Comparison of ENCODE assay signal across 26 cellular contexts in genomic region chr22:30753701-30754100, GRCh38. TPM values are rescaled to one million over a fixed set of nuclear protein-coding genes. Genes with fewer than 3 reads are reported as not detected.
A peak's percentile ranks its signal among the peaks of the same experiment; 100 is the strongest.
DNase-seq lines count a peak whose midpoint lies in the region; ATAC-seq and TF ChIP-seq lines count a peak whose summit lies in the region.
"Had no signal": no experiment of that assay in that cellular context is flagged by ENCODE, and none has a peak within 500 bp of the region (broad histone marks: within the 10 kb centered on the region; RNA-seq: fewer than 3 reads in every experiment).

No MANE protein-coding gene starts in this region.

- H3K27me3 Mint-ChIP-seq in natural killer cell treated with Interleukin-12 subunit alpha and Interleukin-12 subunit beta and Interleukin-15 and Interleukin-18, amount 100 ng/mL, for 72 hours = peaks cover 0 to 5% of the 10 kb centered on the region in 2 donors
- H3K27me3 Mint-ChIP-seq: CD4-positive, alpha-beta T cell had no signal

- no peaks in the 10 kb centered on the region for H3K9me3 Mint-ChIP-seq in natural killer cell treated with Interleukin-12 subunit alpha and Interleukin-12 subunit beta and Interleukin-15 and Interleukin-18, amount 100 ng/mL, for 72 hours
- H3K9me3 Mint-ChIP-seq: CD4-positive, alpha-beta T cell had no signal

- no peak overlapping the region for H3K27ac Mint-ChIP-seq in natural killer cell treated with Interleukin-12 subunit alpha and Interleukin-12 subunit beta and Interleukin-15 and Interleukin-18, amount 100 ng/mL, for 72 hours
- H3K27ac Mint-ChIP-seq: CD4-positive, alpha-beta T cell had no signal

- no peak overlapping the region for H3K4me3 Mint-ChIP-seq in natural killer cell treated with Interleukin-12 subunit alpha and Interleukin-12 subunit beta and Interleukin-15 and Interleukin-18, amount 100 ng/mL, for 72 hours
- H3K4me3 Mint-ChIP-seq: CD4-positive, alpha-beta T cell had no signal

- no peaks in the 10 kb centered on the region for H3K4me1 Mint-ChIP-seq in natural killer cell treated with Interleukin-12 subunit alpha and Interleukin-12 subunit beta and Interleukin-15 and Interleukin-18, amount 100 ng/mL, for 72 hours (ENCODE audit: low read depth in 2 of 2)

- no peak for TF ChIP-seq POLR2A in uterus (IDR thresholded peaks at IDR 0.05)

- peak overlapping the region; percentile 53 for H3K27ac ChIP-seq in VCaP
- H3K27ac ChIP-seq in uterus = no peak overlapping the region
- H3K27ac ChIP-seq: BLaER1, HL-60, SJSA1 had no signal

- H3K27me3 ChIP-seq in uterus = no peaks in the 10 kb centered on the region
- H3K27me3 ChIP-seq: BLaER1, SJSA1 had no signal

- H3K36me3 Mint-ChIP-seq in natural killer cell treated with Interleukin-12 subunit alpha and Interleukin-12 subunit beta and Interleukin-15 and Interleukin-18, amount 100 ng/mL, for 72 hours = no peaks in the 10 kb centered on the region

- no peaks in the 10 kb centered on the region for H3K36me3 ChIP-seq in uterus
- H3K36me3 ChIP-seq: BLaER1, SJSA1 had no signal

- ATAC-seq in natural killer cell treated with Interleukin-12 subunit alpha and Interleukin-12 subunit beta and Interleukin-15 and Interleukin-18, amount 100 ng/mL, for 72 hours = no peak
- ATAC-seq: HCT116 had no signal

- H3K4me1 ChIP-seq in uterus = no peaks in the 10 kb centered on the region
- H3K4me1 ChIP-seq: BLaER1, SJSA1 had no signal

- H3K4me3 ChIP-seq in uterus = no peak overlapping the region
- H3K4me3 ChIP-seq: BLaER1, SJSA1 had no signal

- H3K9me3 ChIP-seq in uterus = no peaks in the 10 kb centered on the region
- H3K9me3 ChIP-seq: BLaER1, SJSA1 had no signal

- TF ChIP-seq CTCF in VCaP (conservative IDR thresholded peaks at IDR 0.05) (no peak), uterus (IDR thresholded peaks at IDR 0.05) (no peak)

- DNase-seq in AG20443 (ENCODE audit: low spot score) = peak; percentile 33
- DNase-seq in kidney tubule cell (ENCODE audit: low spot score) = peak; percentile 12
- DNase-seq in DMS153 (lab: John Stamatoyannopoulos, UW) = no peak
- no peak for DNase-seq in uterus
- no peak for DNase-seq in natural killer cell treated with Interleukin-12 subunit alpha and Interleukin-12 subunit beta and Interleukin-15 and Interleukin-18, amount 100 ng/mL, for 72 hours (ENCODE audit: low spot score)
- no peak for DNase-seq in activated CD4-positive, CD25-positive, alpha-beta regulatory T cell treated with anti-CD3 and anti-CD28 coated beads, Interleukin-2, amount 50 U/mL, for 72 hours
- DNase-seq: CD4-positive, alpha-beta T cell; COR-L47; DMS79; GF-D8; Karpas-422; NCI-H1092; NCI-H1436; NCI-H187; NCI-H2081 treated with DMSO at 0.1 percent for 48 hours; NCI-H2171; NCI-H226; NCI-H510A; NCI-H69; Right ventricle myocardium superior; RPMI8226 had no signal

- intact Hi-C loops in uterus (cut with DNase I; ENCODE audit: low total_unique reads) = no loop called here

RNA-seq across cellular contexts. Expression of gene OSBP2, which starts 59.0 kb away (rescaled TPM):
- 1 to 10 TPM in 3 of 4 donors, not detected in 1; 3.3 to 7.7 (median 4.6) TPM for total RNA-seq in uterus
- 1 to 10 TPM in 1 of 2 donors, under 1 TPM in 1; 0.14 to 1.7 TPM for total RNA-seq in natural killer cell treated with Interleukin-12 subunit alpha and Interleukin-12 subunit beta and Interleukin-15 and Interleukin-18, amount 100 ng/mL, for 72 hours

Comparison
In these comparisons a context has a peak if more than half of its experiments do, and no peak if none do; other contexts are left out.
1. DNase-seq: peak in AG20443 (single experiment) and kidney tubule cell (single experiment); none in DMS153 (single experiment), uterus (0 of 2), natural killer cell treated with Interleukin-12 subunit alpha and Interleukin-12 subunit beta and Interleukin-15 and Interleukin-18, amount 100 ng/mL, for 72 hours (single experiment) and activated CD4-positive, CD25-positive, alpha-beta regulatory T cell treated with anti-CD3 and anti-CD28 coated beads, Interleukin-2, amount 50 U/mL, for 72 hours (single experiment).